ENCODE assay signal across 25 cellular contexts in genomic region chr10:132121511-132121830, GRCh38. TPM values are rescaled to one million over a fixed set of nuclear protein-coding genes. Genes with fewer than 3 reads are reported as not detected.
A peak's percentile ranks its signal among the peaks of the same experiment; 100 is the strongest.
DNase-seq lines count a peak whose midpoint lies in the region; ATAC-seq, FAIRE-seq and TF ChIP-seq lines count a peak whose summit lies in the region.
"Had no signal": no experiment of that assay in that cellular context is flagged by ENCODE, and none has a peak within 500 bp of the region (broad histone marks: within the 10 kb centered on the region; RNA-seq: fewer than 3 reads in every experiment).

No MANE protein-coding gene starts in this region.

- FAIRE-seq in HepG2 (lab: Jason Lieb, UNC), result no peak
- FAIRE-seq: A204.1, GM12891, GM19239, H54, HTR-8/SVneo had no signal

- TF ChIP-seq EP300 in HepG2 (IDR thresholded peaks at IDR 0.05; ENCODE audit: low read depth in 2 of 2, low read length in 2 of 2), result no peak
- no peak for TF ChIP-seq EP300 in HepG2 (CRISPR knock-in tag; IDR thresholded peaks at IDR 0.05; ENCODE audit: borderline replicate concordance)

- intact Hi-C loops in HepG2 (cut with micrococcal nuclease; ENCODE audit: unreplicated experiment), result no loop called here
- intact Hi-C loops in posterior vena cava (cut with DNase I), result no loop called here

- peak; percentile 23 for DNase-seq in RWPE2 (ENCODE audit: low spot score)
- no peak for DNase-seq in WTC11 (ENCODE audit: low spot score)
- DNase-seq in HepG2 (ENCODE audit: low spot score), result no peak
- peak; percentile 68 for DNase-seq in posterior vena cava (ENCODE audit: low spot score)
- no peak for DNase-seq in stimulated activated CD4-positive, alpha-beta T cell treated with anti-CD3 and anti-CD28 coated beads, Interleukin-4, amount 100 ng/mL, for 4 hours
- DNase-seq in cerebellum (ENCODE audit: low spot score), result no peak
- DNase-seq: ACHN; BE2C; C1 segment of cervical spinal cord; CD4-positive, CD25-positive, alpha-beta regulatory T cell; COR-L47; DMS 273 treated with DMSO at 0.1 percent for 48 hours; DMS53; DND-41; EL; GM23248; HCEC 1CT had no signal

- H3K4me3 Mint-ChIP-seq in WTC11, result no peak overlapping the region
- H3K4me3 Mint-ChIP-seq: CD4-positive, CD25-positive, alpha-beta regulatory T cell; CD8-positive, alpha-beta memory T cell had no signal

- BruUV-seq in HepG2 (replicated peaks; lab: Mats Ljungman, UMichigan), result no TSS peak

- H3K27ac Mint-ChIP-seq in WTC11, result peak overlapping the region; percentile 45; the same call in 1 of the 2 replicates
- H3K27ac Mint-ChIP-seq: CD4-positive, CD25-positive, alpha-beta regulatory T cell; CD8-positive, alpha-beta memory T cell; IgD-negative memory B cell had no signal

- TF ChIP-seq RAD21 in HepG2 (CRISPR knock-in tag; IDR thresholded peaks at IDR 0.05), result no peak

- no peak overlapping the region for H3K9ac ChIP-seq in HepG2 (ENCODE audit: insufficient read depth, low read depth, low read length)
- H3K9ac ChIP-seq: GM23248 had no signal

- H3K9me3 ChIP-seq in RWPE2 (ENCODE audit: severe bottlenecking), result no peaks in the 10 kb centered on the region
- no peaks in the 10 kb centered on the region for H3K9me3 ChIP-seq in HepG2 (ENCODE audit: low read length)
- H3K9me3 ChIP-seq: BE2C had no signal

- no peaks in the 10 kb centered on the region for H3K36me3 Mint-ChIP-seq in WTC11
- H3K36me3 Mint-ChIP-seq: CD4-positive, CD25-positive, alpha-beta regulatory T cell; CD8-positive, alpha-beta memory T cell; IgD-negative memory B cell had no signal

- no peaks in the 10 kb centered on the region for H3K36me3 ChIP-seq in RWPE2 (ENCODE audit: low read depth)
- H3K36me3 ChIP-seq in HepG2 (replicated peaks in 1 of 2; ENCODE audit: control insufficient read depth in 1 of 2, insufficient read depth in 2 of 2, low read length in 2 of 2), result no peaks in the 10 kb centered on the region
- H3K36me3 ChIP-seq: BE2C had no signal

- H3K4me2 ChIP-seq in HepG2 (ENCODE audit: low read depth, low read length), result no peak overlapping the region

- H3K27me3 ChIP-seq in RWPE2 (ENCODE audit: insufficient read depth, poor library complexity, severe bottlenecking) (no peaks in the 10 kb centered on the region), HepG2 (ENCODE audit: control insufficient read depth in 1 of 2, insufficient read depth in 2 of 2, low read length in 2 of 2) (peaks cover 3 to 62% of the 10 kb centered on the region in 2 experiments; a peak in 4 of 5 replicates)
- H3K27me3 ChIP-seq: BE2C had no signal

- ATAC-seq in RWPE2 (ENCODE audit: low read depth), result no peak
- no peak for ATAC-seq in WTC11
- ATAC-seq in HepG2, result peak; percentile 33; the same call in 1 of the 3 replicates
- no peak for ATAC-seq in HG03520 (IDR thresholded peaks at IDR 0.05; ENCODE audit: unreplicated experiment)

- in situ Hi-C loops in HepG2 (cut with HindIII; ENCODE audit: extremely low pct_ligation_motif_present, low pct_unique_long_range_greater_than_20kb), result no loop called here

- no peak overlapping the region for H3K27ac ChIP-seq in RWPE2 (ENCODE audit: poor library complexity, severe bottlenecking)
- no peak overlapping the region for H3K27ac ChIP-seq in HepG2 (ENCODE audit: extremely low read length, insufficient read depth, low read length)
- H3K27ac ChIP-seq: GM23248 had no signal

- H3K27me3 Mint-ChIP-seq in WTC11 (ENCODE audit: low read depth), result no peaks in the 10 kb centered on the region
- H3K27me3 Mint-ChIP-seq: IgD-negative memory B cell had no signal

- POLR2A ChIA-PET in WTC11 (lab: Charles Lee) (no interaction called here), HepG2 (lab: Yijun Ruan, JAX) (no interaction called here)

- H3K4me3 ChIP-seq in RWPE2 (ENCODE audit: severe bottlenecking) (no peak overlapping the region), HepG2 (replicated peaks in 1 of 3; ENCODE audit: insufficient read depth in 1 of 3, low read depth in 2 of 3, low read length in 3 of 3) (no peak overlapping the region)
- H3K4me3 ChIP-seq: GM23248 had no signal

- no peak for TF ChIP-seq CTCF in RWPE2 (IDR thresholded peaks at IDR 0.05; ENCODE audit: poor library complexity, severe bottlenecking)
- TF ChIP-seq CTCF in WTC11 (IDR thresholded peaks at IDR 0.05), result no peak
- no peak for TF ChIP-seq CTCF in HepG2 (CRISPR knock-in tag; IDR thresholded peaks at IDR 0.05)

- no peak overlapping the region for H2AFZ ChIP-seq in HepG2 (ENCODE audit: low read length)
- H2AFZ ChIP-seq: GM23248 had no signal

- TF ChIP-seq POLR2A in HepG2 (IDR thresholded peaks at IDR 0.05; ENCODE audit: insufficient read depth in 1 of 2, low read depth in 2 of 2, low read length in 2 of 2), result no peak

- CTCF ChIA-PET in WTC11 (lab: Charles Lee), result interaction anchor here (0.6 kb wide), 1 partner anchor 8 kb away, joined by 3 read pairs; no protein-coding TSS in a partner anchor
- CTCF ChIA-PET in HepG2 (lab: Yijun Ruan, JAX; ENCODE audit: low intra/inter-chr PET ratio, low total read pairs), result no interaction called here

- no peaks in the 10 kb centered on the region for H4K20me1 ChIP-seq in HepG2 (ENCODE audit: insufficient read depth, low read length)

- H3K4me1 Mint-ChIP-seq in WTC11, result peaks cover 5% of the 10 kb centered on the region
- H3K4me1 Mint-ChIP-seq: CD4-positive, CD25-positive, alpha-beta regulatory T cell; CD8-positive, alpha-beta memory T cell; IgD-negative memory B cell had no signal

- H3K4me1 ChIP-seq in RWPE2 (ENCODE audit: insufficient read depth, poor library complexity, severe bottlenecking) (no peaks in the 10 kb centered on the region), HepG2 (ENCODE audit: insufficient read depth, low read length) (no peaks in the 10 kb centered on the region)
- H3K4me1 ChIP-seq: BE2C had no signal

- H3K9me3 Mint-ChIP-seq in WTC11, result no peaks in the 10 kb centered on the region
- H3K9me3 Mint-ChIP-seq: CD4-positive, CD25-positive, alpha-beta regulatory T cell; CD8-positive, alpha-beta memory T cell had no signal

- WGBS in HepG2 (ENCODE audit: low lambda C conversion rate), result 33% methylated on average over 3 of the region's 12 CpGs

- no peaks in the 10 kb centered on the region for H3K79me2 ChIP-seq in HepG2 (ENCODE audit: insufficient read depth, low read length)

TF ChIP-seq in WTC11, 78 proteins besides CTCF, POLR2A, EP300 and RAD21 (continues in another document):
- TF ChIP-seq, protein P1, sequence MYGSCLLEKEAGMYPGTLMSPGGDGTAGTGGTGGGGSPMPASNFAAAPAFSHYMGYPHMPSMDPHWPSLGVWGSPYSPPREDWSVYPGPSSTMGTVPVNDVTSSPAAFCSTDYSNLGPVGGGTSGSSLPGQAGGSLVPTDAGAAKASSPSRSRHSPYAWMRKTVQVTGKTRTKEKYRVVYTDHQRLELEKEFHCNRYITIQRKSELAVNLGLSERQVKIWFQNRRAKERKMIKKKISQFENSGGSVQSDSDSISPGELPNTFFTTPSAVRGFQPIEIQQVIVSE (CRISPR knock-in tag; IDR thresholded peaks at IDR 0.05; ENCODE audit: borderline replicate concordance), result no peak
- no peak for TF ChIP-seq ZMAT4 (CRISPR knock-in tag; IDR thresholded peaks at IDR 0.05)

TF ChIP-seq in HepG2, 621 proteins besides CTCF, POLR2A, EP300 and RAD21 (continues in another document):
- TF ChIP-seq THYN1 (CRISPR knock-in tag; IDR thresholded peaks at IDR 0.05; ENCODE audit: borderline replicate concordance, low read depth) (no peak), MTF1 (CRISPR knock-in tag; IDR thresholded peaks at IDR 0.05) (no peak), BHLHE40 (IDR thresholded peaks at IDR 0.05; ENCODE audit: low read length) (no peak), ZKSCAN5 (CRISPR knock-in tag; IDR thresholded peaks at IDR 0.05) (no peak), ZMAT5 (CRISPR knock-in tag; IDR thresholded peaks at IDR 0.05; ENCODE audit: borderline replicate concordance, low read depth) (no peak), ZNF329 (CRISPR knock-in tag; IDR thresholded peaks at IDR 0.05; ENCODE audit: low read depth) (no peak), FIP1L1 (IDR thresholded peaks at IDR 0.05; ENCODE audit: borderline replicate concordance, insufficient read depth, low read depth, low read length) (no peak), ZNF839 (CRISPR knock-in tag; IDR thresholded peaks at IDR 0.05; ENCODE audit: borderline replicate concordance) (no peak), ZFYVE20 (CRISPR knock-in tag; IDR thresholded peaks at IDR 0.05; ENCODE audit: borderline replicate concordance, low read depth) (no peak)

RNA-seq across cellular contexts. Expression of gene JAKMIP3, which starts 55.7 kb away (rescaled TPM):
- total RNA-seq in WTC11 (2021) (1.2 to 1.7 TPM (median 1.4 TPM) in 3 replicates), HepG2 (2016; rRNA removed; fragmentation: Illumina TruSeq; extraction: Trizol) (0.04 and 0.11 TPM in 2 replicates), posterior vena cava (under 1 TPM; 0.60 to 0.62 TPM), cerebellum (4.9 TPM)
- total RNA-seq in HepG2 (2016; cell fraction: cytosol; rRNA removed; fragmentation: Illumina TruSeq; extraction: Trizol; ENCODE audit: low read depth), result not detected in 2 replicates
- total RNA-seq in HepG2 (2016; cell fraction: insoluble cytoplasmic fraction; rRNA removed; fragmentation: Illumina TruSeq; extraction: Trizol), result 0.11 TPM in 1 of 2 replicates, not detected in the other
- total RNA-seq in HepG2 (2016; cell fraction: membrane; rRNA removed; fragmentation: Illumina TruSeq; extraction: Trizol), result 0.03 TPM in 2 replicates
- total RNA-seq in HepG2 (2016; cell fraction: nucleus; rRNA removed; fragmentation: Illumina TruSeq; extraction: Trizol), result 0.12 and 0.22 TPM in 2 replicates
- polyA plus RNA-seq in HepG2 (2011; rRNA removed), result 0.03 and 0.12 TPM in 2 replicates
- polyA plus RNA-seq in HepG2 (2011; cell fraction: cytosol; rRNA removed), result 0.01 and 0.03 TPM in 2 replicates
- 0.40 and 0.45 TPM in 2 replicates for polyA plus RNA-seq in HepG2 (2011; cell fraction: nucleus; rRNA removed)
- polyA plus RNA-seq in HepG2 (2012), result 0.07 and 0.12 TPM in 2 replicates
- polyA plus RNA-seq in HepG2 (2016; cell fraction: cytosol; fragmentation: Illumina TruSeq; extraction: Trizol; ENCODE audit: low read depth), result 0.02 TPM in 1 of 2 replicates, not detected in the other
- 0.04 and 0.08 TPM in 2 replicates for polyA plus RNA-seq in HepG2 (2016; cell fraction: insoluble cytoplasmic fraction; fragmentation: Illumina TruSeq; extraction: Trizol; ENCODE audit: low read depth)
- polyA plus RNA-seq in HepG2 (2016; cell fraction: membrane; fragmentation: Illumina TruSeq; extraction: Trizol; ENCODE audit: low read depth), result 0.03 TPM in 1 of 2 replicates, not detected in the other
- polyA plus RNA-seq in HepG2 (2016; cell fraction: nucleus; fragmentation: Illumina TruSeq; extraction: Trizol; ENCODE audit: insufficient read depth, low read depth), result 0.45 and 0.53 TPM in 2 replicates
- polyA minus RNA-seq in HepG2 (2011; rRNA and poly(A)+ RNA removed; ENCODE audit: low replicate concordance), result 0.07 TPM in 1 of 2 replicates, not detected in the other
- polyA minus RNA-seq in HepG2 (2011; cell fraction: cytosol; rRNA and poly(A)+ RNA removed), result not detected in 2 replicates
- polyA minus RNA-seq in HepG2 (2011; cell fraction: nucleus; rRNA and poly(A)+ RNA removed), result 0.12 and 0.26 TPM in 2 replicates
- total RNA-seq: GM23248 had no signal
- polyA plus RNA-seq: CD4-positive, CD25-positive, alpha-beta regulatory T cell; CD8-positive, alpha-beta memory T cell; IgD-negative memory B cell had no signal

Comparison
In these comparisons a context has a peak if more than half of its experiments do, and no peak if none do; other contexts are left out.
1. DNase-seq: peak in RWPE2 (single experiment) and posterior vena cava (single experiment); none in WTC11 (single experiment), HepG2 (single experiment), stimulated activated CD4-positive, alpha-beta T cell treated with anti-CD3 and anti-CD28 coated beads, Interleukin-4, amount 100 ng/mL, for 4 hours (0 of 2) and cerebellum (single experiment).